In genomic region chrX:103254171-103254824, GRCh38 we compare ENCODE assay signal across 9 cellular contexts. TPM values are rescaled to one million over a fixed set of nuclear protein-coding genes. Genes with fewer than 3 reads are reported as not detected.
DNase-seq lines count a peak whose midpoint lies in the region; ATAC-seq and TF ChIP-seq lines count a peak whose summit lies in the region.
"Had no signal": no experiment of that assay in that cellular context is flagged by ENCODE, and none has a peak within 500 bp of the region (broad histone marks: within the 10 kb centered on the region; RNA-seq: fewer than 3 reads in every experiment).

No MANE protein-coding gene starts in this region.

- H3K27ac Mint-ChIP-seq in CD4-positive, alpha-beta T cell = peak overlapping the region; percentile 95
- peak overlapping the region; percentile 81 for H3K27ac Mint-ChIP-seq in chondrocyte (ENCODE audit: unreplicated experiment)

- H3K27me3 ChIP-seq in CD4-positive, alpha-beta T cell (ENCODE audit: control insufficient read depth, insufficient read depth, low read length) = no peaks in the 10 kb centered on the region

- H3K9me3 ChIP-seq in CD4-positive, alpha-beta T cell (ENCODE audit: control insufficient read depth, low read length) = no peaks in the 10 kb centered on the region

- no peak for TF ChIP-seq CTCF in CD4-positive, alpha-beta T cell (IDR thresholded peaks at IDR 0.05)
- TF ChIP-seq CTCF in chondrocyte (IDR thresholded peaks at IDR 0.05) = no peak

- H3K36me3 Mint-ChIP-seq in CD4-positive, alpha-beta T cell (ENCODE audit: low read depth) = peaks cover 14% of the 10 kb centered on the region
- peaks cover 7% of the 10 kb centered on the region for H3K36me3 Mint-ChIP-seq in chondrocyte (ENCODE audit: low read depth)

- CTCF ChIA-PET in CD4-positive, alpha-beta T cell (lab: Charles Lee) = interaction anchor here (1.0 to 1.3 kb wide), 2 partner anchors 43 to 210 kb away, joined by 3 read pairs; no protein-coding TSS in a partner anchor

- H3K27ac ChIP-seq in CD4-positive, alpha-beta T cell (ENCODE audit: low read depth, low read length) = peak overlapping the region; percentile 65

- POLR2A ChIA-PET in CD4-positive, alpha-beta T cell (lab: Charles Lee) = interaction anchor here (0.8 to 1.0 kb wide), 2 partner anchors 39 to 43 kb away, joined by 5 to 7 read pairs; partner anchors contain the start of gene BEX4

- peak in 6 of 10 experiments; percentile 7 to 37 (median 18) for DNase-seq in CD4-positive, alpha-beta T cell
- DNase-seq in HT1080 (ENCODE audit: low read depth) (peak; percentile 51), SW480 (ENCODE audit: low spot score) (peak; percentile 47), chondrocyte (ENCODE audit: low spot score) (no peak), kidney tubule cell (ENCODE audit: low spot score) (peak; percentile 63), GOT3 (lab: John Stamatoyannopoulos, UW) (no peak)
- DNase-seq in stimulated activated CD4-positive, alpha-beta T cell treated with anti-CD3 and anti-CD28 coated beads, Interleukin-15, amount 100 ng/mL, for 48 hours (ENCODE audit: low read depth in 2 of 2) = peak; percentile 4 to 17

- no peaks in the 10 kb centered on the region for H3K9me3 Mint-ChIP-seq in CD4-positive, alpha-beta T cell
- H3K9me3 Mint-ChIP-seq in chondrocyte (ENCODE audit: low read depth) = no peaks in the 10 kb centered on the region

- peak; percentile 44 for ATAC-seq in CD4-positive, alpha-beta T cell (ENCODE audit: poor library complexity)
- ATAC-seq in GM19397 (IDR thresholded peaks at IDR 0.05; ENCODE audit: unreplicated experiment) = peak; percentile 69

- H3K27me3 Mint-ChIP-seq in CD4-positive, alpha-beta T cell = no peaks in the 10 kb centered on the region
- H3K27me3 Mint-ChIP-seq in chondrocyte (ENCODE audit: low read depth) = peaks cover 5% of the 10 kb centered on the region

- intact Hi-C loops in CD4-positive, alpha-beta T cell (cut with DNase I, micrococcal nuclease) = no loop called here

- peaks cover 32% of the 10 kb centered on the region for H3K4me1 Mint-ChIP-seq in CD4-positive, alpha-beta T cell (ENCODE audit: low read depth)
- peaks cover 10% of the 10 kb centered on the region for H3K4me1 Mint-ChIP-seq in chondrocyte (ENCODE audit: low read depth)

- peak overlapping the region; percentile 98 for H3K4me3 Mint-ChIP-seq in CD4-positive, alpha-beta T cell
- peak overlapping the region; percentile 93 for H3K4me3 Mint-ChIP-seq in chondrocyte (ENCODE audit: unreplicated experiment)

RNA-seq across cellular contexts. Expression of gene TCEAL8, which starts 0.7 kb away (rescaled TPM):
- total RNA-seq in CD4-positive, alpha-beta T cell = 10 to 100 TPM; 12.1 to 14.9 TPM
- total RNA-seq in HT1080 (2014; rRNA removed; shearing (Covaris generic)) = 46.8 and 48.9 TPM in 2 replicates
- 60.6 and 68.7 TPM in 2 replicates for polyA plus RNA-seq in HT1080 (2015; cell fraction: cytosol; rRNA removed)
- 40.0 and 46.5 TPM in 2 replicates for polyA plus RNA-seq in HT1080 (2015; cell fraction: nucleus; rRNA removed)
- 81.0 to 94.3 TPM (median 84.3 TPM) in 3 replicates for total RNA-seq in chondrocyte

RNA-seq across cellular contexts. Expression of gene TCEAL5, which starts 22.3 kb away (rescaled TPM):
- not detected for total RNA-seq in CD4-positive, alpha-beta T cell
- total RNA-seq in HT1080 (2014; rRNA removed; shearing (Covaris generic)) = not detected in 2 replicates
- polyA plus RNA-seq in HT1080 (2015; cell fraction: cytosol; rRNA removed) = not detected in 2 replicates
- polyA plus RNA-seq in HT1080 (2015; cell fraction: nucleus; rRNA removed) = not detected in 2 replicates
- not detected in 3 replicates for total RNA-seq in chondrocyte
- total RNA-seq: T-helper 2 cell treated with Interferon-gamma antibody and Interleukin-4, amounts not matched to agents 100 ng/mL and 5 ng/mL, for 36 hours had no signal

RNA-seq across cellular contexts. Expression of gene BEX4, which starts 39.4 kb away (rescaled TPM):
- 10 to 100 TPM; 60.8 to 61.0 TPM for total RNA-seq in CD4-positive, alpha-beta T cell
- total RNA-seq in HT1080 (2014; rRNA removed; shearing (Covaris generic)) = 0.90 TPM in 1 of 2 replicates, not detected in the other
- polyA plus RNA-seq in HT1080 (2015; cell fraction: cytosol; rRNA removed) = 1.5 and 1.6 TPM in 2 replicates
- 1.4 and 1.5 TPM in 2 replicates for polyA plus RNA-seq in HT1080 (2015; cell fraction: nucleus; rRNA removed)
- total RNA-seq in chondrocyte = 40.2 to 46.1 TPM (median 45.3 TPM) in 3 replicates

RNA-seq across cellular contexts. Expression of gene BEX2, which starts 56.5 kb away (rescaled TPM):
- total RNA-seq in CD4-positive, alpha-beta T cell = 10 to 100 TPM; 46.4 to 49.3 TPM
- 2.0 and 2.9 TPM in 2 replicates for total RNA-seq in HT1080 (2014; rRNA removed; shearing (Covaris generic))
- polyA plus RNA-seq in HT1080 (2015; cell fraction: cytosol; rRNA removed) = 7.9 and 8.8 TPM in 2 replicates
- polyA plus RNA-seq in HT1080 (2015; cell fraction: nucleus; rRNA removed) = 7.0 and 7.2 TPM in 2 replicates
- 1.7 to 7.3 TPM (median 6.9 TPM) in 3 replicates for total RNA-seq in chondrocyte

Comparison
In these comparisons a context has a peak if more than half of its experiments do, and no peak if none do; other contexts are left out.
1. DNase-seq: peak in CD4-positive, alpha-beta T cell (6 of 10), HT1080 (single experiment), SW480 (single experiment), kidney tubule cell (single experiment) and stimulated activated CD4-positive, alpha-beta T cell treated with anti-CD3 and anti-CD28 coated beads, Interleukin-15, amount 100 ng/mL, for 48 hours (2 of 2); none in chondrocyte (single experiment) and GOT3 (single experiment).
2. RNA of gene BEX4, which starts 39.4 kb away (total RNA-seq): 60.8 to 61.0 TPM in CD4-positive, alpha-beta T cell and 40.2 to 46.1 TPM in chondrocyte; 0.90 TPM in HT1080; every median in the first group is over 10 times any median in the second.